In genomic region chr7:112523871-112524270, GRCh38 we compare ENCODE assay signal across 28 cellular contexts. TPM values are rescaled to one million over a fixed set of nuclear protein-coding genes. Genes with fewer than 3 reads are reported as not detected.
DNase-seq lines count a peak whose midpoint lies in the region; ATAC-seq, FAIRE-seq and TF ChIP-seq lines count a peak whose summit lies in the region.
"Had no signal": no experiment of that assay in that cellular context is flagged by ENCODE, and none has a peak within 500 bp of the region (broad histone marks: within the 10 kb centered on the region; RNA-seq: fewer than 3 reads in every experiment).

No MANE protein-coding gene starts in this region.

- H4K5ac ChIP-seq in H1 (ENCODE audit: insufficient read length, low read depth, low read length): no peak overlapping the region

- H2AK5ac ChIP-seq in H1 (ENCODE audit: low read depth, low read length): no peak overlapping the region

- DNase-seq in activated CD4-positive, alpha-beta T cell treated with anti-CD3 and anti-CD28 coated beads, Interleukin-2, amount 10 ng/mL, durations not matched to agents 24 days and 14 days: peak; percentile 23
- no peak for DNase-seq in activated CD4-positive, alpha-beta T cell treated with anti-CD3 and anti-CD28 coated beads for 1 hour
- DNase-seq in NCI-H82 (lab: John Stamatoyannopoulos, UW) (peak; percentile 40), cerebellar cortex (ENCODE audit: low spot score) (peak; percentile 54), H1 (ENCODE audit: low read depth in 1 of 2, low spot score in 2 of 2) (no peak), ecto neural progenitor cell (ENCODE audit: low spot score) (no peak), T-helper 1 cell (no peak)
- DNase-seq: AML-193; BE2C; CD4-positive, alpha-beta memory T cell; CD4-positive, CD25-positive, alpha-beta regulatory T cell; CD8-positive, alpha-beta memory T cell; COR-L47; DMS 273 treated with DMSO at 0.1 percent for 48 hours; DMS153; DMS53; DMS79; DND-41; EL; GF-D8 had no signal

- 0 out of 2 replicates have a peak overlapping the region, but pooled peaks have one; percentile 64 for H2AFZ ChIP-seq in H1 (ENCODE audit: low read length)

- H3K4ac ChIP-seq in H1 (replicated peaks; ENCODE audit: insufficient read length, low read depth, low read length): no peak overlapping the region

- peaks cover 15% of the 10 kb centered on the region for H3K27me3 Mint-ChIP-seq in activated CD4-positive, alpha-beta T cell treated with anti-CD3 and anti-CD28 coated beads, Interleukin-2, amount 10 ng/mL, durations not matched to agents 24 days and 14 days

- H3K79me2 ChIP-seq in H1 (ENCODE audit: control insufficient read depth in 1 of 2, insufficient read depth in 2 of 2, low read length in 2 of 2): no peaks in the 10 kb centered on the region

- H3K4me1 ChIP-seq in H1 (replicated peaks in 1 of 4; ENCODE audit: control insufficient read depth in 3 of 4, insufficient read depth in 4 of 4, low read length in 3 of 4): no peaks in the 10 kb centered on the region
- H3K4me1 ChIP-seq: A549, BE2C, BLaER1 had no signal

- H4K8ac ChIP-seq in H1 (ENCODE audit: extremely low read depth, insufficient read depth, low read length): no peak overlapping the region

- CTCF ChIA-PET in H1 (lab: Charles Lee; ENCODE audit: partially characterized antibody): interaction anchor here (0.6 to 1.3 kb wide), 4 partner anchors 26 to 783 kb away, joined by 3 to 4 read pairs (median 4); partner anchors contain the start of gene IFRD1

- H3K27me3 ChIP-seq in H1 (replicated peaks in 1 of 4; ENCODE audit: control insufficient read depth in 3 of 4, extremely low read depth in 1 of 4, insufficient read depth in 3 of 4, low read length in 3 of 4): no peaks in the 10 kb centered on the region
- H3K27me3 ChIP-seq: BLaER1 had no signal

- H3K4me1 Mint-ChIP-seq in activated CD4-positive, alpha-beta T cell treated with anti-CD3 and anti-CD28 coated beads, Interleukin-2, amount 10 ng/mL, durations not matched to agents 24 days and 14 days: no peaks in the 10 kb centered on the region
- H3K4me1 Mint-ChIP-seq: CD14-positive monocyte had no signal

- TF ChIP-seq CTCF in H1 (IDR thresholded peaks at IDR 0.05; ENCODE audit: control extremely low read depth in 1 of 3, insufficient read depth in 1 of 3, low read depth in 1 of 3, low read length in 3 of 3): no peak

- no peak overlapping the region for H3K27ac ChIP-seq in H1 (ENCODE audit: low read depth, low read length)
- H3K27ac ChIP-seq: 22Rv1, A549, BLaER1 had no signal

- TF ChIP-seq RAD21 in H1 (IDR thresholded peaks at IDR 0.05 in 1 of 2, conservative IDR thresholded peaks at IDR 0.05 in 1 of 2; ENCODE audit: low read depth in 2 of 2, low read length in 2 of 2): no peak

- no peak overlapping the region for H2BK120ac ChIP-seq in H1 (replicated peaks; ENCODE audit: low read depth, low read length)

- H3K79me1 ChIP-seq in H1 (ENCODE audit: low read depth, low read length): no peaks in the 10 kb centered on the region

- no peak overlapping the region for H4K91ac ChIP-seq in H1 (replicated peaks; ENCODE audit: insufficient read length, low read length)

- no peak for TF ChIP-seq EP300 in H1 (IDR thresholded peaks at IDR 0.05; ENCODE audit: borderline replicate concordance in 1 of 2, low read depth in 2 of 2, low read length in 2 of 2)

- H3K4me2 ChIP-seq in H1 (ENCODE audit: insufficient read depth in 1 of 2, low read depth in 2 of 2, low read length in 2 of 2): no peak overlapping the region
- H3K4me2 ChIP-seq: A549, BLaER1 had no signal

- H3K4me3 Mint-ChIP-seq in activated CD4-positive, alpha-beta T cell treated with anti-CD3 and anti-CD28 coated beads, Interleukin-2, amount 10 ng/mL, durations not matched to agents 24 days and 14 days: no peak overlapping the region
- H3K4me3 Mint-ChIP-seq: CD14-positive monocyte; CD4-positive, alpha-beta memory T cell; CD4-positive, CD25-positive, alpha-beta regulatory T cell; CD8-positive, alpha-beta memory T cell had no signal

- TF ChIP-seq POLR2A in H1 (IDR thresholded peaks at IDR 0.05; ENCODE audit: control extremely low read depth in 1 of 2, low read depth in 2 of 2, low read length in 2 of 2): no peak

- H3K36me3 ChIP-seq in H1 (ENCODE audit: control insufficient read depth in 2 of 4, insufficient read depth in 4 of 4, low read length in 3 of 4): no peaks in the 10 kb centered on the region
- H3K36me3 ChIP-seq: BE2C, BLaER1 had no signal

- intact Hi-C loops in activated CD4-positive, alpha-beta T cell treated with anti-CD3 and anti-CD28 coated beads, Interleukin-2, amount 10 ng/mL, durations not matched to agents 24 days and 14 days (cut with micrococcal nuclease): no loop called here

- H3K9me3 ChIP-seq in H1 (ENCODE audit: insufficient read depth in 2 of 2, low read depth in 1 of 2, low read length in 1 of 2): no peaks in the 10 kb centered on the region
- H3K9me3 ChIP-seq: BE2C, BLaER1 had no signal

- H2BK20ac ChIP-seq in H1 (ENCODE audit: low read length): no peak overlapping the region

- H2BK5ac ChIP-seq in H1 (ENCODE audit: low read depth, low read length): no peak overlapping the region

- FAIRE-seq in H1 (lab: Jason Lieb, UNC): no peak
- FAIRE-seq: A549, G401.6, GM12891, GM19239 had no signal

- H3K14ac ChIP-seq in H1 (ENCODE audit: insufficient read length): no peak overlapping the region

- no peaks in the 10 kb centered on the region for H3K36me3 Mint-ChIP-seq in activated CD4-positive, alpha-beta T cell treated with anti-CD3 and anti-CD28 coated beads, Interleukin-2, amount 10 ng/mL, durations not matched to agents 24 days and 14 days (ENCODE audit: low read depth)
- H3K36me3 Mint-ChIP-seq: CD14-positive monocyte; CD4-positive, alpha-beta memory T cell; CD4-positive, CD25-positive, alpha-beta regulatory T cell; CD8-positive, alpha-beta memory T cell had no signal

- H2BK12ac ChIP-seq in H1 (ENCODE audit: low read depth, low read length): no peak overlapping the region

- no peak overlapping the region for H3K4me3 ChIP-seq in H1 (ENCODE audit: extremely low read depth in 1 of 4, insufficient read depth in 2 of 4, low read depth in 3 of 4, low read length in 4 of 4)
- H3K4me3 ChIP-seq: A549, BLaER1 had no signal

- H3K9ac ChIP-seq in H1 (replicated peaks in 1 of 4; ENCODE audit: extremely low read depth in 1 of 4, low read depth in 3 of 4, low read length in 3 of 4): no peak overlapping the region
- H3K9ac ChIP-seq: BLaER1 had no signal

- H2BK15ac ChIP-seq in H1 (ENCODE audit: low read length): no peak overlapping the region

- no peaks in the 10 kb centered on the region for H3K9me3 Mint-ChIP-seq in activated CD4-positive, alpha-beta T cell treated with anti-CD3 and anti-CD28 coated beads, Interleukin-2, amount 10 ng/mL, durations not matched to agents 24 days and 14 days
- H3K9me3 Mint-ChIP-seq: CD4-positive, alpha-beta memory T cell; CD8-positive, alpha-beta memory T cell had no signal

- POLR2A ChIA-PET in H1 (lab: Charles Lee; ENCODE audit: partially characterized antibody): no interaction called here

- no peak for ATAC-seq in HG03571 (IDR thresholded peaks at IDR 0.05; ENCODE audit: unreplicated experiment)
- ATAC-seq: A549 had no signal

- H3K27ac Mint-ChIP-seq in activated CD4-positive, alpha-beta T cell treated with anti-CD3 and anti-CD28 coated beads, Interleukin-2, amount 10 ng/mL, durations not matched to agents 24 days and 14 days: no peak overlapping the region
- H3K27ac Mint-ChIP-seq: CD14-positive monocyte; CD4-positive, alpha-beta memory T cell; CD4-positive, CD25-positive, alpha-beta regulatory T cell; CD8-positive, alpha-beta memory T cell had no signal

- no peak overlapping the region for H3K18ac ChIP-seq in H1 (ENCODE audit: extremely low read depth, low read length)

- no peaks in the 10 kb centered on the region for H4K20me1 ChIP-seq in H1 (replicated peaks in 1 of 2; ENCODE audit: control insufficient read depth in 1 of 2, insufficient read depth in 2 of 2, low read length in 2 of 2)
- H4K20me1 ChIP-seq: BLaER1 had no signal

- WGBS in H1 (ENCODE audit: extremely low coverage in 1 of 2, insufficient coverage in 1 of 2, insufficient read length in 1 of 2, insufficient replicate concordance in 2 of 2, low coverage in 1 of 2, low lambda C conversion rate in 2 of 2, missing lambda C conversion rate in 1 of 2), 2 experiments: 92% methylated on average over 2 of the region's 2 CpGs; no CpG with 5 or more reads in 1 of the 2 experiments

- no peaks in the 10 kb centered on the region for H3K23me2 ChIP-seq in H1 (ENCODE audit: low read depth, low read length)

- no peak overlapping the region for H3K23ac ChIP-seq in H1 (ENCODE audit: insufficient read length)

- H3K56ac ChIP-seq in H1 (replicated peaks; ENCODE audit: insufficient read length, low read depth, low read length): no peak overlapping the region

TF ChIP-seq in H1, 55 proteins besides CTCF, POLR2A, EP300 and RAD21 (continues in another document):
- no peak for TF ChIP-seq EZH2 (IDR thresholded peaks at IDR 0.05; ENCODE audit: low read depth, low read length, severe bottlenecking)
- no peak for TF ChIP-seq E2F6 (IDR thresholded peaks at IDR 0.05)
- TF ChIP-seq GABPA (IDR thresholded peaks at IDR 0.05; ENCODE audit: borderline replicate concordance, insufficient read depth, low read length): no peak
- no peak for TF ChIP-seq POLR2AphosphoS5 (IDR thresholded peaks at IDR 0.05; ENCODE audit: low read depth, low read length)
- no peak for TF ChIP-seq RXRA (IDR thresholded peaks at IDR 0.05; ENCODE audit: insufficient read depth, low read depth, low read length)
- no peak for TF ChIP-seq CBX8 (IDR thresholded peaks at IDR 0.05; ENCODE audit: borderline replicate concordance, low read depth, low read length)
- TF ChIP-seq TBP (IDR thresholded peaks at IDR 0.05; ENCODE audit: low read depth, low read length): no peak
- no peak for TF ChIP-seq MAFK (IDR thresholded peaks at IDR 0.05; ENCODE audit: low read depth, low read length)
- no peak for TF ChIP-seq CHD2 (IDR thresholded peaks at IDR 0.05; ENCODE audit: low read length)

RNA-seq across cellular contexts. Expression of gene LSMEM1, which starts 43.1 kb away (rescaled TPM):
- total RNA-seq in activated CD4-positive, alpha-beta T cell treated with anti-CD3 and anti-CD28 coated beads, Interleukin-2, amount 10 ng/mL, durations not matched to agents 24 days and 14 days: 1.0 and 1.2 TPM in 2 replicates
- total RNA-seq in H1 (2021; fragmentation: NEBNext Ultra II Directional; extraction: Animal tissue kit (Norgen Biotek cat#: 25700)): 1.1 and 2.2 TPM in 2 replicates
- polyA plus RNA-seq in H1 (2011; rRNA removed): 0.16 and 0.33 TPM in 2 replicates
- 0.61 TPM for polyA plus RNA-seq in H1 (2011; cell fraction: cytosol; rRNA removed)
- polyA plus RNA-seq in H1 (2011; cell fraction: nucleus; rRNA removed): 0.54 TPM
- polyA plus RNA-seq in H1 (2012, experiment 1 of 2): 0.64 to 2.3 TPM (median 0.90 TPM) in 4 replicates
- not detected for polyA plus RNA-seq in H1 (2012, experiment 2 of 2)
- polyA plus RNA-seq in H1 (2013, experiment 1 of 2): 0.87 TPM
- 1.2 TPM for polyA plus RNA-seq in H1 (2013, experiment 2 of 2)
- not detected in 2 replicates for polyA minus RNA-seq in H1 (2011; rRNA and poly(A)+ RNA removed)
- not detected for polyA minus RNA-seq in H1 (2011; cell fraction: cytosol; rRNA and poly(A)+ RNA removed)
- 1.3 TPM for polyA minus RNA-seq in H1 (2011; cell fraction: nucleus; rRNA and poly(A)+ RNA removed)

Comparison
In these comparisons a context has a peak if more than half of its experiments do, and no peak if none do; other contexts are left out.
1. DNase-seq: peak in activated CD4-positive, alpha-beta T cell treated with anti-CD3 and anti-CD28 coated beads, Interleukin-2, amount 10 ng/mL, durations not matched to agents 24 days and 14 days (single experiment), NCI-H82 (single experiment) and cerebellar cortex (single experiment); none in activated CD4-positive, alpha-beta T cell treated with anti-CD3 and anti-CD28 coated beads for 1 hour (single experiment), H1 (0 of 2), ecto neural progenitor cell (single experiment) and T-helper 1 cell (0 of 5).